In genomic region chr2:191869178-191869577, GRCh38 we compare ENCODE assay signal across 8 cellular contexts. TPM values are rescaled to one million over a fixed set of nuclear protein-coding genes. Genes with fewer than 3 reads are reported as not detected.
DNase-seq lines count a peak whose midpoint lies in the region; ATAC-seq, FAIRE-seq and TF ChIP-seq lines count a peak whose summit lies in the region.

No MANE protein-coding gene starts in this region.

- no peak for ATAC-seq in GM19023 (IDR thresholded peaks at IDR 0.05; ENCODE audit: unreplicated experiment)

- no peak overlapping the region for H3K4me3 ChIP-seq in adipocyte (ENCODE audit: low read length)
- no peak overlapping the region for H3K4me3 ChIP-seq in esophagus squamous epithelium

- H3K9ac ChIP-seq in adipocyte (ENCODE audit: low read length), result no peak overlapping the region

- peaks cover 33% of the 10 kb centered on the region for H3K4me1 ChIP-seq in adipocyte (ENCODE audit: control insufficient read depth, insufficient read depth, low read length)
- peaks cover 17 to 57% (median 37%) of the 10 kb centered on the region in 3 donors for H3K4me1 ChIP-seq in esophagus squamous epithelium

- TF ChIP-seq POLR2A in esophagus squamous epithelium (IDR thresholded peaks at IDR 0.05), result no peak

- TF ChIP-seq CTCF in GM10266 (IDR thresholded peaks at IDR 0.05; ENCODE audit: control insufficient read depth, insufficient read depth, low read depth, missing control alignments) (peak; percentile 38), esophagus squamous epithelium (IDR thresholded peaks at IDR 0.05) (peak in 1 of 6 experiments; percentile 35)

- peak; percentile 85 for FAIRE-seq in HTR-8/SVneo (lab: Jason Lieb, UNC)

- intact Hi-C loops in esophagus squamous epithelium (cut with DNase I), result no loop called here

- H3K9me3 ChIP-seq in adipocyte (ENCODE audit: control insufficient read depth, low read length), result no peaks in the 10 kb centered on the region
- H3K9me3 ChIP-seq in esophagus squamous epithelium, result no peaks in the 10 kb centered on the region

- whole genome bisulfite sequencing in esophagus squamous epithelium, 2 donors, result 78 to 85% methylated on average over 6 of the region's 6 CpGs

- no peaks in the 10 kb centered on the region for H3K27me3 ChIP-seq in adipocyte (replicated peaks; ENCODE audit: control insufficient read depth, insufficient read depth, low read length)
- H3K27me3 ChIP-seq in esophagus squamous epithelium, result no peaks in the 10 kb centered on the region

- H3K27ac ChIP-seq in esophagus squamous epithelium, result peak overlapping the region in 1 of 4 donors; percentile 83

- H3K36me3 ChIP-seq in adipocyte (ENCODE audit: control insufficient read depth, insufficient read depth, low read length, severe bottlenecking) (no peaks in the 10 kb centered on the region), esophagus squamous epithelium (no peaks in the 10 kb centered on the region)

- no peak for DNase-seq in GM10266 (ENCODE audit: extremely low spot score)
- DNase-seq in HTR-8/SVneo (ENCODE audit: insufficient read length, low spot score), result no peak
- peak; percentile 34 for DNase-seq in adipocyte (ENCODE audit: low read depth)
- DNase-seq in midbrain (lab: John Stamatoyannopoulos, UW), result peak; percentile 54
- DNase-seq in esophagus squamous epithelium (lab: John Stamatoyannopoulos, UW), result no peak
- DNase-seq in activated CD4-positive, alpha-beta T cell treated with anti-CD3 and anti-CD28 coated beads for 4 hours, result no peak
- DNase-seq in GF-D8 (lab: John Stamatoyannopoulos, UW), result no peak

RNA-seq across cellular contexts. Expression of gene CAVIN2, which starts 22.3 kb away (rescaled TPM):
- 10 to 100 TPM; 12.4 to 50.7 (median 16.6) TPM for total RNA-seq in esophagus squamous epithelium

Comparison
In these comparisons a context has a peak if more than half of its experiments do, and no peak if none do; other contexts are left out.
1. DNase-seq: peak in adipocyte (single experiment) and midbrain (single experiment); none in GM10266 (single experiment), HTR-8/SVneo (single experiment), esophagus squamous epithelium (single experiment), activated CD4-positive, alpha-beta T cell treated with anti-CD3 and anti-CD28 coated beads for 4 hours (0 of 2) and GF-D8 (single experiment).